8 cellular contexts compared by ENCODE assay signal in the genomic region with DNA sequence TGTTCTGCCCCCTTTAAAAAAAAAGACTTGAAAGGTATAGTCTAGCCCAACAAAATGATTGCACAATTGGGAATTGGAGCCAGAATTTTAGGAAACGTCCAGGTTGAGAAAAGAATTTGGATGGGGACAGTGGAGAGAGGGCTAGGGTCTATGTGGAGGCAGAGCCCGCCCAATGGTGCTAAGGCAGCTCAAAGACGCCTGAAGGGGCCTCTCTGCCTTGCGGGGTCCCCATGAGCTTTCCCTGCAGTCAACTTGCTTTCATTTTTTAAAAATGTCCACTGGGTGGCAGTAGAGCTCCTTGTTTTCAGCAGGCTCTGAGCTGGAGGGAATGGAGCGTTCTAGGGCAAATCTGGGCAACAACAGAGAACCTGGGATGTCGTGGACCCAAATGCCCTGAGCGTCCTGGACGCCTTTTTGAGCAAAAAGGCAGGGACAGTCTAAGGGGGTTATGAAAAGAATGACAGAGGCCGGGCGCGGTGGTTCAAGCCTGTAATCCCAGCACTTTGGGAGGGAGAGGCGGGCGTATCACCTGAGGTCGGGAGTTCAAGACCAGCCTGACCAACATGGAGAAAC. TPM values are rescaled to one million over a fixed set of nuclear protein-coding genes. Genes with fewer than 3 reads are reported as not detected.
DNase-seq lines count a peak whose midpoint lies in the region; ATAC-seq, FAIRE-seq and TF ChIP-seq lines count a peak whose summit lies in the region.

No MANE protein-coding gene starts in this region.

- no peak overlapping the region for H3K27ac ChIP-seq in BLaER1 treated with 17β-estradiol and CSF1 and Interleukin-3, amounts not matched to agents 10 nM and 100 nM
- H3K27ac ChIP-seq in MM.1S (ENCODE audit: low read length) = no peak overlapping the region

- H3K9ac ChIP-seq in BLaER1 treated with 17β-estradiol and CSF1 and Interleukin-3, amounts not matched to agents 10 nM and 100 nM = 0 out of 22 replicates have a peak overlapping the region, but pooled peaks of 1 of the 11 experiments have one; percentile 38
- H3K9ac ChIP-seq in MM.1S (ENCODE audit: low read length) = peak overlapping the region; percentile 19; the same call in 1 of the 2 replicates

- H3F3A ChIP-seq in MM.1S (ENCODE audit: insufficient read depth, low read length) = no peaks in the 10 kb centered on the region

- no peaks in the 10 kb centered on the region for H3K9me2 ChIP-seq in MM.1S (replicated peaks; ENCODE audit: insufficient read depth, low read length)

- H3K79me2 ChIP-seq in MM.1S (ENCODE audit: low read length) = no peaks in the 10 kb centered on the region

- no peak for FAIRE-seq in urothelium cell line (lab: Jason Lieb, UNC)

- peak; percentile 70 for ATAC-seq in GM19452 (IDR thresholded peaks at IDR 0.05; ENCODE audit: unreplicated experiment)

- DNase-seq in MM.1S (peak; percentile 69), SHP77 (lab: John Stamatoyannopoulos, UW) (peak; percentile 77 to 84), foreskin melanocyte (peak; percentile 59), occipital lobe (lab: John Stamatoyannopoulos, UW) (peak; percentile 28), urothelium cell line (ENCODE audit: low spot score) (peak; percentile 75)
- peak; percentile 34 for DNase-seq in activated gamma-delta T cell treated with anti-CD3 and anti-CD28 coated beads, Interleukin-2, amount 50 U/mL, for 16 hours (ENCODE audit: low read depth)

- H3K27me3 ChIP-seq in BLaER1 treated with 17β-estradiol and CSF1 and Interleukin-3, amounts not matched to agents 10 nM and 100 nM = peaks cover 0 to 3% (median 0%) of the 10 kb centered on the region in 11 experiments; a peak in 1 of 22 replicates
- no peaks in the 10 kb centered on the region for H3K27me3 ChIP-seq in MM.1S (replicated peaks; ENCODE audit: insufficient read depth, low read length)

- no peak overlapping the region; a peak in 1 of 20 replicates for H3K4me3 ChIP-seq in BLaER1 treated with 17β-estradiol and CSF1 and Interleukin-3, amounts not matched to agents 10 nM and 100 nM
- H3K4me3 ChIP-seq in MM.1S (ENCODE audit: low read length) = peak overlapping the region; percentile 36; the same call in 1 of the 2 replicates

- peaks cover 0 to 38% (median 13%) of the 10 kb centered on the region in 11 experiments; a peak in 12 of 22 replicates for H4K20me1 ChIP-seq in BLaER1 treated with 17β-estradiol and CSF1 and Interleukin-3, amounts not matched to agents 10 nM and 100 nM
- H4K20me1 ChIP-seq in MM.1S (ENCODE audit: insufficient read depth, low read length) = no peaks in the 10 kb centered on the region

- peak; percentile 61 for TF ChIP-seq CTCF in MM.1S (IDR thresholded peaks at IDR 0.05; ENCODE audit: low read length)

- H3K36me3 ChIP-seq in BLaER1 treated with 17β-estradiol and CSF1 and Interleukin-3, amounts not matched to agents 10 nM and 100 nM = peaks cover 6 to 28% (median 18%) of the 10 kb centered on the region in 11 experiments; a peak in 17 of 22 replicates
- no peaks in the 10 kb centered on the region for H3K36me3 ChIP-seq in MM.1S (replicated peaks; ENCODE audit: insufficient read depth, low read length)

- peak overlapping the region; percentile 19 to 75 (median 67); a peak in 17 of 22 replicates for H3K4me2 ChIP-seq in BLaER1 treated with 17β-estradiol and CSF1 and Interleukin-3, amounts not matched to agents 10 nM and 100 nM
- peak overlapping the region; percentile 73 for H3K4me2 ChIP-seq in MM.1S (ENCODE audit: low read depth, low read length)

- H3K9me3 ChIP-seq in BLaER1 treated with 17β-estradiol and CSF1 and Interleukin-3, amounts not matched to agents 10 nM and 100 nM (replicated peaks in 1 of 11) = no peaks in the 10 kb centered on the region
- H3K9me3 ChIP-seq in MM.1S (replicated peaks; ENCODE audit: insufficient read depth, low read length) = no peaks in the 10 kb centered on the region

- H2AFZ ChIP-seq in MM.1S (ENCODE audit: low read length) = no peak overlapping the region; the same call in 1 of the 2 replicates

- H3K4me1 ChIP-seq in BLaER1 treated with 17β-estradiol and CSF1 and Interleukin-3, amounts not matched to agents 10 nM and 100 nM = peaks cover 25 to 69% (median 56%) of the 10 kb centered on the region in 10 experiments
- no peaks in the 10 kb centered on the region for H3K4me1 ChIP-seq in MM.1S (ENCODE audit: low read length)

RNA-seq across cellular contexts. Expression of a gene that starts 40.2 kb away (rescaled TPM):
- total RNA-seq in occipital lobe = 112 TPM

Comparison
In these comparisons a context has a peak if more than half of its experiments do, and no peak if none do; other contexts are left out.
1. DNase-seq: peak in every context shown above with its lines; median percentile 80 in SHP77; 75 in urothelium cell line; 69 in MM.1S; 59 in foreskin melanocyte; 34 in activated gamma-delta T cell treated with anti-CD3 and anti-CD28 coated beads, Interleukin-2, amount 50 U/mL, for 16 hours; 28 in occipital lobe.